ENCODE assay signal across 8 cellular contexts in the genomic region with DNA sequence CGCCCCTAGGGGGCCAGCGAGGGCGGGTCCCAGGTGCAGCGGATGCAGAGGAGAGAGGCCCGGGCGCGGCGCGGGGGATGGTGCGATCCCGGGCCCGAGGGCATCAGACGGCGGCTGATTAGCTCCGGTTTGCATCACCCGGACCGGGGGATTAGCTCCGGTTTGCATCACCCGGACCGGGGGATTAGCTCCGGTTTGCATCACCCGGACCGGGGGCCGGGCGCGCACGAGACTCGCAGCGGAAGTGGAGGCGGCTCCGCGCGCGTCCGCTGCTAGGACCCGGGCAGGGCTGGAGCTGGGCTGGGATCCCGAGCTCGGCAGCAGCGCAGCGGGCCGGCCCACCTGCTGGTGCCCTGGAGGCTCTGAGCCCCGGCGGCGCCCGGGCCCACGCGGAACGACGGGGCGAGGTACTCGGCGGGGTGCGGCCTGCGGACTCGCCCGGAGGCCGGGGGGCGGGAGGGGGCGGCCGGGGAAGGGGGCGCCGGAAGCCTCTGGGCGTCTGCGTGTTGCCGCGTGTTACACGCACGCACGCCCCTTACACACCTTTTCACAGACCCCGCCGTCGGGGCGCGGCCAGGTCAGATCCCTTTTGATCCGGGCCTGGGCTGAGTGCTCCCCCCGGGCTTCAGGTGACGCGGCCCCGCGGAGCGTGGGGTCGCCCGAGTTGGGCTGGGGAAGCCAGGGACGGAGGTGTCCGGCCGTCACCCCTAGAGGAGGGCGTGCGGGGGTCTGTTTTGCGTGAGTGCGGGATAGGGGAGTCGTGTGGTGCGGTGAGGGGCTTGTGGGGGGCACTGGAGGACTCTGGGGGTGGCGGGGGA. TPM values are rescaled to one million over a fixed set of nuclear protein-coding genes. Genes with fewer than 3 reads are reported as not detected.
DNase-seq lines count a peak whose midpoint lies in the region; ATAC-seq, FAIRE-seq and TF ChIP-seq lines count a peak whose summit lies in the region.

No MANE protein-coding gene starts in this region.

- H3K27me3 ChIP-seq in HAP-1 (ENCODE audit: low read depth) = no peaks in the 10 kb centered on the region

- in situ Hi-C loops in GM13976 (cut with MboI; ENCODE audit: low sequenced_read_pairs, unreplicated experiment) = no loop called here
- in situ Hi-C loops in HAP-1 (cut with MboI; ENCODE audit: low sequenced_read_pairs) = no loop called here

- DNase-seq in GM13976 (ENCODE audit: low spot score) = peak; percentile 83
- peak; percentile 64 to 88 for DNase-seq in HAP-1 (ENCODE audit: low spot score in 2 of 2)
- DNase-seq in MV-4-11 (lab: John Stamatoyannopoulos, UW) = peak; percentile 40
- DNase-seq in central memory CD4-positive, alpha-beta T cell = peak; percentile 36
- peak; percentile 41 to 70 for DNase-seq in left colon
- DNase-seq in stimulated activated CD4-positive, alpha-beta T cell treated with anti-CD3 and anti-CD28 coated beads, Interleukin-4, amount 100 ng/mL, for 4 hours = peak; percentile 54 to 69
- no peak for DNase-seq in frontal cortex (ENCODE audit: low spot score in 2 of 2)

- intact Hi-C loops in left colon (cut with DNase I, micrococcal nuclease) = no loop called here

- peak; percentile 46 for ATAC-seq in left colon

- TF ChIP-seq CTCF in GM13976 (IDR thresholded peaks at IDR 0.05; ENCODE audit: borderline replicate concordance, control extremely low read depth, extremely low read depth, insufficient read depth, missing control alignments) = no peak
- TF ChIP-seq CTCF in WI38 (IDR thresholded peaks at IDR 0.05; ENCODE audit: low read depth, low read length) = no peak

- H3K4me3 ChIP-seq in HAP-1 (peak overlapping the region; percentile 80), WI38 (ENCODE audit: low read depth, low read length) (peak overlapping the region; percentile 73)

- no peaks in the 10 kb centered on the region for H3K9me3 ChIP-seq in HAP-1

- FAIRE-seq in frontal cortex (lab: Jason Lieb, UNC) = no peak

- peaks cover 19% of the 10 kb centered on the region for H3K4me1 ChIP-seq in HAP-1

- peaks cover 17% of the 10 kb centered on the region for H3K36me3 ChIP-seq in HAP-1 (replicated peaks)

RNA-seq across cellular contexts. Expression of a gene that starts 0.4 kb away (rescaled TPM):
- 10 to 100 TPM in 1 of 2 donors, 1 to 10 TPM in 1; 6.4 to 16.7 TPM for total RNA-seq in left colon
- 12.6 TPM for total RNA-seq in frontal cortex

RNA-seq across cellular contexts. Expression of a gene that starts 27.1 kb away (rescaled TPM):
- total RNA-seq in left colon (100 to 1,000 TPM; 103 to 134 TPM), frontal cortex (15.1 TPM)

RNA-seq across cellular contexts. Expression of a gene that starts 34.1 kb away (rescaled TPM):
- total RNA-seq in left colon = 1 to 10 TPM; 9.4 to 10.0 TPM
- 26.1 TPM for total RNA-seq in frontal cortex

RNA-seq across cellular contexts. Expression of a gene that starts 55.6 kb away (rescaled TPM):
- total RNA-seq in left colon (1 to 10 TPM; 3.8 to 5.6 TPM), frontal cortex (7.7 TPM)

Comparison
In these comparisons a context has a peak if more than half of its experiments do, and no peak if none do; other contexts are left out.
1. DNase-seq: peak in GM13976 (single experiment), HAP-1 (2 of 2), MV-4-11 (single experiment), central memory CD4-positive, alpha-beta T cell (single experiment), left colon (2 of 2) and stimulated activated CD4-positive, alpha-beta T cell treated with anti-CD3 and anti-CD28 coated beads, Interleukin-4, amount 100 ng/mL, for 4 hours (2 of 2); none in frontal cortex (0 of 2).